11 cellular contexts compared by ENCODE assay signal in genomic region chrX:40729923-40730584, GRCh38. TPM values are rescaled to one million over a fixed set of nuclear protein-coding genes. Genes with fewer than 3 reads are reported as not detected.
DNase-seq lines count a peak whose midpoint lies in the region; ATAC-seq and TF ChIP-seq lines count a peak whose summit lies in the region.
"Had no signal": no experiment of that assay in that cellular context is flagged by ENCODE, and none has a peak within 500 bp of the region (broad histone marks: within the 10 kb centered on the region; RNA-seq: fewer than 3 reads in every experiment).

No MANE protein-coding gene starts in this region.

- CTCF ChIA-PET in activated CD4-positive, alpha-beta T cell treated with anti-CD3 and anti-CD28 coated beads, Interleukin-2, amount 10 ng/mL, durations not matched to agents 7 days and 5 days (lab: Charles Lee), result interaction anchor here (0.6 to 1.8 kb wide), 3 partner anchors 10 to 593 kb away, joined by 3 to 8 read pairs (median 4); no protein-coding TSS in a partner anchor
- CTCF ChIA-PET in WTC11 (lab: Charles Lee), result no interaction called here
- CTCF ChIA-PET in mammary epithelial cell (lab: Charles Lee; ENCODE audit: low non-redundant PET), result no interaction called here

- peaks cover 72% of the 10 kb centered on the region for H3K79me2 ChIP-seq in mammary epithelial cell (ENCODE audit: insufficient read depth, low read length)

- DNase-seq in activated CD4-positive, alpha-beta T cell treated with anti-CD3 and anti-CD28 coated beads, Interleukin-2, amount 10 ng/mL, durations not matched to agents 7 days and 5 days, result no peak
- no peak for DNase-seq in activated CD4-positive, alpha-beta T cell treated with anti-CD3 and anti-CD28 coated beads, Interleukin-2, amount 50 U/mL, for 1 hour
- no peak for DNase-seq in WTC11 (ENCODE audit: low spot score)
- DNase-seq in left colon, result peak; percentile 21 to 56
- no peak for DNase-seq in mammary epithelial cell
- DNase-seq in amygdala (lab: John Stamatoyannopoulos, UW), result no peak
- DNase-seq: activated T-cell treated with anti-CD3 and anti-CD28 coated beads, Interleukin-2, amount 50 U/mL, for 48 hours; left cardiac atrium; NK-92 treated with Interleukin-12 subunit alpha and Interleukin-12 subunit beta, amount 100 ng/mL, for 24 hours had no signal

- no peaks in the 10 kb centered on the region for H3K4me1 ChIP-seq in mammary epithelial cell (ENCODE audit: insufficient read depth, low read length)

- peaks cover 38% of the 10 kb centered on the region for H3K36me3 Mint-ChIP-seq in activated CD4-positive, alpha-beta T cell treated with anti-CD3 and anti-CD28 coated beads, Interleukin-2, amount 10 ng/mL, durations not matched to agents 7 days and 5 days (ENCODE audit: low read depth)
- peaks cover 37% of the 10 kb centered on the region for H3K36me3 Mint-ChIP-seq in WTC11
- H3K36me3 Mint-ChIP-seq in stimulated activated memory B cell treated with anti-CD40 and anti-IgM and Interleukin-4, amounts not matched to agents 10 μg/mL and 1 μg/mL and 100 μg/mL, for 72 hours, result peaks cover 7% of the 10 kb centered on the region

- H3K4me2 ChIP-seq in mammary epithelial cell (ENCODE audit: insufficient read depth, low read depth, low read length), result no peak overlapping the region

- H3K27me3 Mint-ChIP-seq in activated CD4-positive, alpha-beta T cell treated with anti-CD3 and anti-CD28 coated beads, Interleukin-2, amount 10 ng/mL, durations not matched to agents 7 days and 5 days, result no peaks in the 10 kb centered on the region
- no peaks in the 10 kb centered on the region for H3K27me3 Mint-ChIP-seq in WTC11 (ENCODE audit: low read depth)
- no peaks in the 10 kb centered on the region for H3K27me3 Mint-ChIP-seq in stimulated activated memory B cell treated with anti-CD40 and anti-IgM and Interleukin-4, amounts not matched to agents 10 μg/mL and 1 μg/mL and 100 μg/mL, for 72 hours

- H3K9ac ChIP-seq in mammary epithelial cell (ENCODE audit: insufficient read depth, low read length), result no peak overlapping the region

- no peaks in the 10 kb centered on the region for H3K9me3 ChIP-seq in mammary epithelial cell (replicated peaks; ENCODE audit: insufficient read depth, low read length)

- in situ Hi-C loops in mammary epithelial cell (cut with MboI; ENCODE audit: low sequenced_read_pairs in 2 of 2), result no loop called here

- peaks cover 60% of the 10 kb centered on the region for H3K4me1 Mint-ChIP-seq in activated CD4-positive, alpha-beta T cell treated with anti-CD3 and anti-CD28 coated beads, Interleukin-2, amount 10 ng/mL, durations not matched to agents 7 days and 5 days
- H3K4me1 Mint-ChIP-seq in WTC11, result peaks cover 42% of the 10 kb centered on the region
- H3K4me1 Mint-ChIP-seq in stimulated activated memory B cell treated with anti-CD40 and anti-IgM and Interleukin-4, amounts not matched to agents 10 μg/mL and 1 μg/mL and 100 μg/mL, for 72 hours, result peaks cover 52% of the 10 kb centered on the region

- peaks cover 3% of the 10 kb centered on the region for H4K20me1 ChIP-seq in mammary epithelial cell (ENCODE audit: insufficient read depth, low read length)

- WGBS in mammary epithelial cell (ENCODE audit: low coverage, missing lambda C conversion rate), result 71% methylated on average over 4 of the region's 4 CpGs

- no peak overlapping the region for H3K4me3 Mint-ChIP-seq in activated CD4-positive, alpha-beta T cell treated with anti-CD3 and anti-CD28 coated beads, Interleukin-2, amount 10 ng/mL, durations not matched to agents 7 days and 5 days
- peak overlapping the region; percentile 29; the same call in 1 of the 2 replicates for H3K4me3 Mint-ChIP-seq in WTC11
- H3K4me3 Mint-ChIP-seq in stimulated activated memory B cell treated with anti-CD40 and anti-IgM and Interleukin-4, amounts not matched to agents 10 μg/mL and 1 μg/mL and 100 μg/mL, for 72 hours, result peak overlapping the region; percentile 45

- H3K4me3 ChIP-seq in mammary epithelial cell (replicated peaks in 1 of 3; ENCODE audit: insufficient read depth in 1 of 3, low read depth in 2 of 3, low read length in 3 of 3), result no peak overlapping the region

- H3K27ac Mint-ChIP-seq in activated CD4-positive, alpha-beta T cell treated with anti-CD3 and anti-CD28 coated beads, Interleukin-2, amount 10 ng/mL, durations not matched to agents 7 days and 5 days, result peak overlapping the region; percentile 26
- peak overlapping the region; percentile 28; the same call in 1 of the 2 replicates for H3K27ac Mint-ChIP-seq in WTC11
- peak overlapping the region; percentile 74 for H3K27ac Mint-ChIP-seq in stimulated activated memory B cell treated with anti-CD40 and anti-IgM and Interleukin-4, amounts not matched to agents 10 μg/mL and 1 μg/mL and 100 μg/mL, for 72 hours

- no TSS peak for BruUV-seq in mammary epithelial cell (replicated peaks; lab: Mats Ljungman, UMichigan)

- intact Hi-C loops in left colon (cut with DNase I, micrococcal nuclease), result no loop called here
- intact Hi-C loops in mammary epithelial cell (cut with micrococcal nuclease), result no loop called here

- POLR2A ChIA-PET in activated CD4-positive, alpha-beta T cell treated with anti-CD3 and anti-CD28 coated beads, Interleukin-2, amount 10 ng/mL, durations not matched to agents 7 days and 5 days (lab: Charles Lee), result no interaction called here
- POLR2A ChIA-PET in WTC11 (lab: Charles Lee), result interaction anchor here (0.6 kb wide), 2 partner anchors 25 to 127 kb away, joined by 3 read pairs; no protein-coding TSS in a partner anchor

- dilution Hi-C loops in mammary epithelial cell (cut with HindIII; ENCODE audit: low sequenced_read_pairs), result no loop called here

- no peak overlapping the region for H3K27ac ChIP-seq in mammary epithelial cell (ENCODE audit: insufficient read depth, low read depth, low read length)

- peaks cover 2% of the 10 kb centered on the region for H3K36me3 ChIP-seq in mammary epithelial cell (ENCODE audit: insufficient read depth, low read length)

- no peaks in the 10 kb centered on the region for H3K9me3 Mint-ChIP-seq in activated CD4-positive, alpha-beta T cell treated with anti-CD3 and anti-CD28 coated beads, Interleukin-2, amount 10 ng/mL, durations not matched to agents 7 days and 5 days
- H3K9me3 Mint-ChIP-seq in WTC11, result no peaks in the 10 kb centered on the region
- H3K9me3 Mint-ChIP-seq in stimulated activated memory B cell treated with anti-CD40 and anti-IgM and Interleukin-4, amounts not matched to agents 10 μg/mL and 1 μg/mL and 100 μg/mL, for 72 hours, result no peaks in the 10 kb centered on the region

- H3K27me3 ChIP-seq in mammary epithelial cell (ENCODE audit: insufficient read depth, low read length), result no peaks in the 10 kb centered on the region

- TF ChIP-seq CTCF in WTC11 (IDR thresholded peaks at IDR 0.05), result no peak
- TF ChIP-seq CTCF in mammary epithelial cell (conservative IDR thresholded peaks at IDR 0.05 in 1 of 2, IDR thresholded peaks at IDR 0.05 in 1 of 2; ENCODE audit: extremely low read depth in 1 of 2, insufficient read depth in 1 of 2, low read depth in 1 of 2, low read length in 2 of 2), result no peak

- H2AFZ ChIP-seq in mammary epithelial cell (ENCODE audit: low read depth, low read length), result no peak overlapping the region

- no peak for ATAC-seq in WTC11
- peak; percentile 95 for ATAC-seq in left colon
- no peak for ATAC-seq in stimulated activated memory B cell treated with anti-CD40 and anti-IgM and Interleukin-4, amounts not matched to agents 10 μg/mL and 1 μg/mL and 100 μg/mL, for 72 hours
- no peak for ATAC-seq in HG03097 (IDR thresholded peaks at IDR 0.05; ENCODE audit: low FRiP score, unreplicated experiment)
- ATAC-seq: left cardiac atrium had no signal

TF ChIP-seq in WTC11, 78 proteins besides CTCF, POLR2A, EP300 and RAD21 (continues in another document):
- TF ChIP-seq RELA (CRISPR knock-in tag; IDR thresholded peaks at IDR 0.05; ENCODE audit: borderline replicate concordance) (no peak), CREM (CRISPR knock-in tag; IDR thresholded peaks at IDR 0.05) (no peak), GTF2I (CRISPR knock-in tag; conservative IDR thresholded peaks at IDR 0.05) (no peak), ZNF671 (CRISPR knock-in tag; IDR thresholded peaks at IDR 0.05) (no peak), ZNF121 (CRISPR knock-in tag; IDR thresholded peaks at IDR 0.05) (no peak), ZSCAN18 (CRISPR knock-in tag; IDR thresholded peaks at IDR 0.05) (no peak), ZNF512 (CRISPR knock-in tag; IDR thresholded peaks at IDR 0.05; ENCODE audit: borderline replicate concordance) (no peak)

RNA-seq across cellular contexts. Expression of gene MED14, which starts 5.3 kb away (rescaled TPM):
- total RNA-seq in activated CD4-positive, alpha-beta T cell treated with anti-CD3 and anti-CD28 coated beads, Interleukin-2, amount 10 ng/mL, durations not matched to agents 7 days and 5 days, result 10 to 100 TPM; 41.7 to 55.8 TPM
- total RNA-seq in WTC11 (2021) (83.3 to 111 TPM (median 104 TPM) in 3 replicates), left colon (10 to 100 TPM; 60.1 to 60.6 TPM), mammary epithelial cell (10 to 100 TPM; 25.7 to 58.7 TPM)
- polyA plus RNA-seq in mammary epithelial cell, result 17.7 TPM
- polyA minus RNA-seq in mammary epithelial cell, result 170 TPM

Comparison
In these comparisons a context has a peak if more than half of its experiments do, and no peak if none do; other contexts are left out.
1. DNase-seq: peak in left colon (2 of 2); none in activated CD4-positive, alpha-beta T cell treated with anti-CD3 and anti-CD28 coated beads, Interleukin-2, amount 10 ng/mL, durations not matched to agents 7 days and 5 days (single experiment), activated CD4-positive, alpha-beta T cell treated with anti-CD3 and anti-CD28 coated beads, Interleukin-2, amount 50 U/mL, for 1 hour (single experiment), WTC11 (single experiment), mammary epithelial cell (single experiment) and amygdala (0 of 56).
2. Peak in every context shown above with its lines, with median percentiles within 50 percentile points of each other: H3K27ac Mint-ChIP-seq.